Comparison of ENCODE assay signal across 24 cellular contexts in genomic region chr4:69888336-69888735, GRCh38. TPM values are rescaled to one million over a fixed set of nuclear protein-coding genes. Genes with fewer than 3 reads are reported as not detected.
A peak's percentile ranks its signal among the peaks of the same experiment; 100 is the strongest.
DNase-seq lines count a peak whose midpoint lies in the region; ATAC-seq and TF ChIP-seq lines count a peak whose summit lies in the region.
"Had no signal": no experiment of that assay in that cellular context is flagged by ENCODE, and none has a peak within 500 bp of the region (broad histone marks: within the 10 kb centered on the region; RNA-seq: fewer than 3 reads in every experiment).

No MANE protein-coding gene starts in this region.

- 0 out of 2 replicates have a peak overlapping the region, but pooled peaks have one; percentile 23 for H2AFZ ChIP-seq in GM23338
- H2AFZ ChIP-seq in mesenchymal stem cell (ENCODE audit: low read depth, low read length), result no peak overlapping the region

- no peaks in the 10 kb centered on the region for H3K79me1 ChIP-seq in mesenchymal stem cell (replicated peaks; ENCODE audit: low read length, poor library complexity, severe bottlenecking)

- intact Hi-C loops in left ventricle myocardium superior (cut with micrococcal nuclease), result no loop called here
- intact Hi-C loops in aorta (cut with DNase I), result no loop called here

- DNase-seq in GM23338 (ENCODE audit: low spot score) (no peak), Kasumi-1 (lab: John Stamatoyannopoulos, UW) (peak; percentile 7 to 34), brain microvascular endothelial cell (peak; percentile 16), mesenchymal stem cell (peak; percentile 17), left ventricle myocardium superior (no peak), aorta (no peak)
- DNase-seq in stimulated activated CD8-positive, alpha-beta memory T cell treated with anti-CD3 and anti-CD28 coated beads, Interleukin-4, amount 100 ng/mL, for 48 hours, result no peak
- DNase-seq: activated CD4-positive, alpha-beta T cell treated with anti-CD3 and anti-CD28 coated beads, Interleukin-2, amount 10 ng/mL, durations not matched to agents 24 days and 14 days; activated CD8-positive, alpha-beta memory T cell treated with anti-CD3 and anti-CD28 coated beads, Interleukin-2, amount 50 U/mL, for 48 hours; activated naive CD4-positive, alpha-beta T cell treated with Interleukin-2 at 50 U/mL for 16 hours; DND-41; dorsolateral prefrontal cortex; esophagus squamous epithelium; heart left ventricle; naive B cell; NCI-H2227 treated with DMSO at 0.1 percent for 48 hours; stimulated activated CD4-positive, alpha-beta T cell treated with anti-CD3 and anti-CD28 coated beads, Interleukin-4, amount 100 ng/mL, for 1 hour had no signal

- H2BK12ac ChIP-seq in mesenchymal stem cell (ENCODE audit: low read length in 2 of 2), result no peak overlapping the region

- H2BK5ac ChIP-seq in mesenchymal stem cell (ENCODE audit: low read depth, low read length, poor library complexity, severe bottlenecking), result no peak overlapping the region

- H3K27me3 Mint-ChIP-seq in GM23338 (ENCODE audit: insufficient read depth, low read depth, poor library complexity), result no peaks in the 10 kb centered on the region
- H3K27me3 Mint-ChIP-seq: brain, naive B cell had no signal

- H3K9me2 ChIP-seq in GM23338 (ENCODE audit: insufficient read depth), result no peaks in the 10 kb centered on the region

- H4K20me1 ChIP-seq in GM23338 (replicated peaks; ENCODE audit: insufficient read depth), result no peaks in the 10 kb centered on the region

- no peak for TF ChIP-seq CTCF in GM23338 (conservative IDR thresholded peaks at IDR 0.05; ENCODE audit: low read depth in 2 of 2)
- TF ChIP-seq CTCF in brain microvascular endothelial cell (IDR thresholded peaks at IDR 0.05; ENCODE audit: low read depth, low read length, missing control alignments), result no peak

- no peak overlapping the region for H3K4me3 Mint-ChIP-seq in GM23338
- H3K4me3 Mint-ChIP-seq: activated CD4-positive, alpha-beta T cell treated with anti-CD3 and anti-CD28 coated beads, Interleukin-2, amount 10 ng/mL, durations not matched to agents 24 days and 14 days; brain; naive B cell had no signal

- H3K4me1 ChIP-seq in GM23338 (ENCODE audit: insufficient read depth) (no peaks in the 10 kb centered on the region), mesenchymal stem cell (ENCODE audit: control insufficient read depth, insufficient read depth, low read depth, low read length) (no peaks in the 10 kb centered on the region), aorta (ENCODE audit: control insufficient read depth in 1 of 2, insufficient read depth in 2 of 2, low read length in 2 of 2) (no peaks in the 10 kb centered on the region)
- H3K4me1 ChIP-seq: esophagus squamous epithelium, heart left ventricle, vagina had no signal

- peaks cover 15% of the 10 kb centered on the region for H3K9me3 Mint-ChIP-seq in GM23338
- H3K9me3 Mint-ChIP-seq: activated CD4-positive, alpha-beta T cell treated with anti-CD3 and anti-CD28 coated beads, Interleukin-2, amount 10 ng/mL, durations not matched to agents 24 days and 14 days had no signal

- H3K4me1 Mint-ChIP-seq in GM23338, result no peaks in the 10 kb centered on the region
- H3K4me1 Mint-ChIP-seq: brain, naive B cell had no signal

- H3K4ac ChIP-seq in mesenchymal stem cell (ENCODE audit: low read depth in 1 of 2, low read length in 2 of 2), result no peak overlapping the region

- ATAC-seq in GM23338 (no peak), left ventricle myocardium superior (no peak), aorta (ENCODE audit: low FRiP score) (no peak)
- ATAC-seq: heart left ventricle, SK-N-SH treated with all-trans-retinoic acid at 6 μM for 48 hours had no signal

- H3K79me2 ChIP-seq in GM23338 (replicated peaks; ENCODE audit: insufficient read depth), result no peaks in the 10 kb centered on the region

- peaks cover 8% of the 10 kb centered on the region; the same call in 2 of the 3 replicates for H3K36me3 Mint-ChIP-seq in GM23338 (ENCODE audit: low read depth)
- H3K36me3 Mint-ChIP-seq: brain, naive B cell had no signal

- no peak overlapping the region for H3K14ac ChIP-seq in mesenchymal stem cell (ENCODE audit: low read length in 2 of 2)

- no peak overlapping the region for H2BK15ac ChIP-seq in mesenchymal stem cell (ENCODE audit: low read depth, poor library complexity, severe bottlenecking)

- no peak overlapping the region for H3K9ac ChIP-seq in mesenchymal stem cell (ENCODE audit: low read length)

- H3K4me3 ChIP-seq in GM23338 (no peak overlapping the region), brain microvascular endothelial cell (ENCODE audit: low read depth, low read length) (no peak overlapping the region), mesenchymal stem cell (ENCODE audit: insufficient read depth in 1 of 2, low read depth in 1 of 2, low read length in 2 of 2) (no peak overlapping the region), aorta (ENCODE audit: low read length in 2 of 2) (no peak overlapping the region)
- H3K4me3 ChIP-seq: dorsolateral prefrontal cortex, esophagus squamous epithelium, heart left ventricle, vagina had no signal

- no peaks in the 10 kb centered on the region for H3K36me3 ChIP-seq in GM23338 (ENCODE audit: insufficient read depth)
- H3K36me3 ChIP-seq in brain microvascular endothelial cell (replicated peaks), result no peaks in the 10 kb centered on the region
- H3K36me3 ChIP-seq in mesenchymal stem cell (ENCODE audit: control insufficient read depth in 1 of 2, insufficient read depth in 2 of 2, low read depth in 1 of 2, low read length in 2 of 2), result no peaks in the 10 kb centered on the region
- H3K36me3 ChIP-seq in aorta (ENCODE audit: control insufficient read depth in 1 of 2, insufficient read depth in 2 of 2, low read length in 1 of 2), result no peaks in the 10 kb centered on the region
- H3K36me3 ChIP-seq: esophagus squamous epithelium, heart left ventricle, vagina had no signal

- H3K27ac Mint-ChIP-seq in GM23338, result no peak overlapping the region
- H3K27ac Mint-ChIP-seq: activated CD4-positive, alpha-beta T cell treated with anti-CD3 and anti-CD28 coated beads, Interleukin-2, amount 10 ng/mL, durations not matched to agents 24 days and 14 days; brain; naive B cell had no signal

- H3K23ac ChIP-seq in mesenchymal stem cell (ENCODE audit: low read length in 2 of 2), result no peak overlapping the region

- H3K4me2 ChIP-seq in GM23338 (no peak overlapping the region), mesenchymal stem cell (ENCODE audit: low read length, poor library complexity, severe bottlenecking) (no peak overlapping the region)

- in situ Hi-C loops in brain microvascular endothelial cell (cut with HindIII; ENCODE audit: low pct_ligation_motif_present, low sequenced_read_pairs), result no loop called here

- no peak overlapping the region for H4K91ac ChIP-seq in mesenchymal stem cell (ENCODE audit: low read length)

- H3K27me3 ChIP-seq in GM23338 (ENCODE audit: insufficient read depth), result no peaks in the 10 kb centered on the region
- H3K27me3 ChIP-seq in brain microvascular endothelial cell (replicated peaks), result no peaks in the 10 kb centered on the region
- H3K27me3 ChIP-seq in mesenchymal stem cell (ENCODE audit: control insufficient read depth in 1 of 2, insufficient read depth in 1 of 2, low read length in 2 of 2), result peaks cover 0 to under 1% of the 10 kb centered on the region in 2 experiments
- no peaks in the 10 kb centered on the region for H3K27me3 ChIP-seq in aorta (ENCODE audit: control insufficient read depth in 1 of 2, insufficient read depth in 2 of 2, low read length in 1 of 2)
- H3K27me3 ChIP-seq: heart left ventricle, vagina had no signal

- no peak overlapping the region for H2BK120ac ChIP-seq in mesenchymal stem cell (ENCODE audit: low read depth, low read length)

- H3F3A ChIP-seq in GM23338 (replicated peaks; ENCODE audit: low read depth), result no peaks in the 10 kb centered on the region

- H3K9me3 ChIP-seq in mesenchymal stem cell (ENCODE audit: control insufficient read depth, low read length) (no peaks in the 10 kb centered on the region), aorta (ENCODE audit: control insufficient read depth, low read length) (no peaks in the 10 kb centered on the region)
- H3K9me3 ChIP-seq: heart left ventricle, vagina had no signal

- no peak overlapping the region for H2AK5ac ChIP-seq in mesenchymal stem cell (ENCODE audit: low read length, severe bottlenecking)

- H3K27ac ChIP-seq in GM23338 (ENCODE audit: low read depth) (no peak overlapping the region), brain microvascular endothelial cell (no peak overlapping the region), mesenchymal stem cell (ENCODE audit: low read length, poor library complexity, severe bottlenecking) (no peak overlapping the region), aorta (ENCODE audit: low read depth in 1 of 2, low read length in 2 of 2) (no peak overlapping the region)
- H3K27ac ChIP-seq: dorsolateral prefrontal cortex, esophagus squamous epithelium, heart left ventricle, vagina had no signal

- no peak overlapping the region for H4K8ac ChIP-seq in mesenchymal stem cell (ENCODE audit: low read length)

- no peak overlapping the region for H3K18ac ChIP-seq in mesenchymal stem cell (ENCODE audit: low read depth in 1 of 2, low read length in 2 of 2)

TF ChIP-seq in GM23338, 12 proteins besides CTCF, POLR2A, EP300 and RAD21 (continues in another document):
- TF ChIP-seq ZNF114 (CRISPR knock-in tag; IDR thresholded peaks at IDR 0.05) (no peak), ETS1 (IDR thresholded peaks at IDR 0.05) (no peak), NANOG (IDR thresholded peaks at IDR 0.05; ENCODE audit: borderline replicate concordance) (no peak), EZH2 (IDR thresholded peaks at IDR 0.05; ENCODE audit: low read depth, unreplicated experiment) (no peak)

RNA-seq across cellular contexts. Expression of gene SULT1E1, which starts 28.4 kb away (rescaled TPM):
- total RNA-seq in GM23338 (2014; rRNA removed; shearing (Covaris generic)), result 0.12 TPM in 1 of 2 replicates, not detected in the other
- polyA plus RNA-seq in GM23338 (2016; fragmentation: Nextera tagmentation; extraction: Ambion mirVana) (not detected in 2 replicates), aorta (1 to 10 TPM in 1 of 2 donors, not detected in 1; 5.5 TPM)
- polyA plus RNA-seq in mesenchymal stem cell (2013, experiment 1 of 2), result 0.28 TPM
- 0.22 TPM for polyA plus RNA-seq in mesenchymal stem cell (2013, experiment 2 of 2)
- total RNA-seq in left ventricle myocardium superior (not detected), aorta (not detected)
- total RNA-seq: activated CD4-positive, alpha-beta T cell treated with anti-CD3 and anti-CD28 coated beads, Interleukin-2, amount 10 ng/mL, durations not matched to agents 24 days and 14 days; heart left ventricle; M059J; posterior vena cava had no signal
- polyA plus RNA-seq: heart left ventricle had no signal

RNA-seq across cellular contexts. Expression of gene CSN1S1, which starts 42.5 kb away (rescaled TPM):
- not detected in 2 replicates for total RNA-seq in GM23338 (2014; rRNA removed; shearing (Covaris generic))
- polyA plus RNA-seq in GM23338 (2016; fragmentation: Nextera tagmentation; extraction: Ambion mirVana) (0.21 TPM in 1 of 2 replicates, not detected in the other), aorta (not detected)
- polyA plus RNA-seq in mesenchymal stem cell (2013, experiment 1 of 2), result not detected
- polyA plus RNA-seq in mesenchymal stem cell (2013, experiment 2 of 2), result not detected
- total RNA-seq in left ventricle myocardium superior (not detected), aorta (1 to 10 TPM in 1 of 2 donors, not detected in 1; 2.1 TPM)
- total RNA-seq: activated CD4-positive, alpha-beta T cell treated with anti-CD3 and anti-CD28 coated beads, Interleukin-2, amount 10 ng/mL, durations not matched to agents 24 days and 14 days; esophagus squamous epithelium; heart left ventricle; lung microvascular endothelial cell; M059J; posterior vena cava; skeletal muscle tissue; vagina had no signal

Comparison
In these comparisons a context has a peak if more than half of its experiments do, and no peak if none do; other contexts are left out.
1. DNase-seq: peak in Kasumi-1 (2 of 2), brain microvascular endothelial cell (single experiment) and mesenchymal stem cell (single experiment); none in GM23338 (single experiment), stimulated activated CD8-positive, alpha-beta memory T cell treated with anti-CD3 and anti-CD28 coated beads, Interleukin-4, amount 100 ng/mL, for 48 hours (single experiment), left ventricle myocardium superior (single experiment) and aorta (0 of 2).